Comparison of ENCODE assay signal across 1 cellular context in the genomic region with DNA sequence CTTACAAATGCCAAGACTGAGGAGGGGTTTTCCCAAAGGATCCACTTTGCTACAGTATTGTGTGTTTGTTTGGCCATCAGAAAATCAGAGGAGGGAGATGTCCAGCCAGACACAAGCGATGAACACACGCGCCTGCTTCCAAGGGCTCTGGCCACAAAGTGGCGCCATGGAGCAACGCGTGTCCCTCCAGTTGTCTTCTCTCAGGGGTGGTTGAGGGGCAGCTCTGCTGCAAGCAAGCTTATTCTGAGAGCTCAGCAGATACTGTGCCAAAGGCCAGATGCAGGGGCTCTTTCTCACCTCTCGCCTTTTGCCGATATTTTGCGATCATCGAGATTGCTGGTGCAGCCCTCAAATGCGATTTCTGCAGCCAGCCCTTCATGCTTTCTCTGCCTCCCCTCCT.
TF ChIP-seq lines count a peak whose summit lies in the region.

No MANE protein-coding gene starts in this region.

TF ChIP-seq in HepG2, 621 proteins besides CTCF, POLR2A, EP300 and RAD21 (continued from another document):
- TF ChIP-seq, protein P1, sequence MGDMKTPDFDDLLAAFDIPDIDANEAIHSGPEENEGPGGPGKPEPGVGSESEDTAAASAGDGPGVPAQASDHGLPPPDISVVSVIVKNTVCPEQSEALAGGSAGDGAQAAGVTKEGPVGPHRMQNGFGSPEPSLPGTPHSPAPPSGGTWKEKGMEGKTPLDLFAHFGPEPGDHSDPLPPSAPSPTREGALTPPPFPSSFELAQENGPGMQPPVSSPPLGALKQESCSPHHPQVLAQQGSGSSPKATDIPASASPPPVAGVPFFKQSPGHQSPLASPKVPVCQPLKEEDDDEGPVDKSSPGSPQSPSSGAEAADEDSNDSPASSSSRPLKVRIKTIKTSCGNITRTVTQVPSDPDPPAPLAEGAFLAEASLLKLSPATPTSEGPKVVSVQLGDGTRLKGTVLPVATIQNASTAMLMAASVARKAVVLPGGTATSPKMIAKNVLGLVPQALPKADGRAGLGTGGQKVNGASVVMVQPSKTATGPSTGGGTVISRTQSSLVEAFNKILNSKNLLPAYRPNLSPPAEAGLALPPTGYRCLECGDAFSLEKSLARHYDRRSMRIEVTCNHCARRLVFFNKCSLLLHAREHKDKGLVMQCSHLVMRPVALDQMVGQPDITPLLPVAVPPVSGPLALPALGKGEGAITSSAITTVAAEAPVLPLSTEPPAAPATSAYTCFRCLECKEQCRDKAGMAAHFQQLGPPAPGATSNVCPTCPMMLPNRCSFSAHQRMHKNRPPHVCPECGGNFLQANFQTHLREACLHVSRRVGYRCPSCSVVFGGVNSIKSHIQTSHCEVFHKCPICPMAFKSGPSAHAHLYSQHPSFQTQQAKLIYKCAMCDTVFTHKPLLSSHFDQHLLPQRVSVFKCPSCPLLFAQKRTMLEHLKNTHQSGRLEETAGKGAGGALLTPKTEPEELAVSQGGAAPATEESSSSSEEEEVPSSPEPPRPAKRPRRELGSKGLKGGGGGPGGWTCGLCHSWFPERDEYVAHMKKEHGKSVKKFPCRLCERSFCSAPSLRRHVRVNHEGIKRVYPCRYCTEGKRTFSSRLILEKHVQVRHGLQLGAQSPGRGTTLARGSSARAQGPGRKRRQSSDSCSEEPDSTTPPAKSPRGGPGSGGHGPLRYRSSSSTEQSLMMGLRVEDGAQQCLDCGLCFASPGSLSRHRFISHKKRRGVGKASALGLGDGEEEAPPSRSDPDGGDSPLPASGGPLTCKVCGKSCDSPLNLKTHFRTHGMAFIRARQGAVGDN (CRISPR knock-in tag; IDR thresholded peaks at IDR 0.05) = peak; percentile 25; the same call in 1 of the 2 replicates
- no peak for TF ChIP-seq ZKSCAN1 (IDR thresholded peaks at IDR 0.05; ENCODE audit: low read length)
TF ChIP-seq in HepG2: peak in this region for 9.
